ENCODE assay signal across 9 cellular contexts in genomic region chr1:38000233-38000528, GRCh38. TPM values are rescaled to one million over a fixed set of nuclear protein-coding genes. Genes with fewer than 3 reads are reported as not detected.
DNase-seq lines count a peak whose midpoint lies in the region; ATAC-seq and TF ChIP-seq lines count a peak whose summit lies in the region.
"Had no signal": no experiment of that assay in that cellular context is flagged by ENCODE, and none has a peak within 500 bp of the region (broad histone marks: within the 10 kb centered on the region; RNA-seq: fewer than 3 reads in every experiment).

No MANE protein-coding gene starts in this region.

- H3K4me3 ChIP-seq in HEK293 (ENCODE audit: low read depth, low read length), result no peak overlapping the region; the same call in 1 of the 2 replicates
- 0 out of 2 replicates have a peak overlapping the region, but pooled peaks have one; percentile 16 for H3K4me3 ChIP-seq in iPS-18c (ENCODE audit: insufficient read depth, low read depth, low read length)
- H3K4me3 ChIP-seq in skin epidermis, result no peak overlapping the region

- H3K4me1 Mint-ChIP-seq in activated naive CD8-positive, alpha-beta T cell treated with anti-CD3 and anti-CD28 coated beads for 36 hours, result peaks cover 44% of the 10 kb centered on the region

- H3K27ac Mint-ChIP-seq in activated naive CD8-positive, alpha-beta T cell treated with anti-CD3 and anti-CD28 coated beads for 36 hours, result peak overlapping the region; percentile 69

- no peak for DNase-seq in activated naive CD8-positive, alpha-beta T cell treated with anti-CD3 and anti-CD28 coated beads for 36 hours
- no peak for DNase-seq in COR-L47 (lab: John Stamatoyannopoulos, UW)
- no peak for DNase-seq in EL
- no peak for DNase-seq in stimulated activated naive CD4-positive, alpha-beta T cell treated with Interleukin-2 at 50 U/mL for 16 hours (lab: John Stamatoyannopoulos, UW)

- H3K36me3 Mint-ChIP-seq in activated naive CD8-positive, alpha-beta T cell treated with anti-CD3 and anti-CD28 coated beads for 36 hours, result peaks cover 28% of the 10 kb centered on the region

- peaks cover 21% of the 10 kb centered on the region for H3K4me1 ChIP-seq in HEK293 (ENCODE audit: control insufficient read depth, insufficient read depth, low read length)

- no peaks in the 10 kb centered on the region for H3K27me3 Mint-ChIP-seq in activated naive CD8-positive, alpha-beta T cell treated with anti-CD3 and anti-CD28 coated beads for 36 hours

- POLR2A ChIA-PET in HEK293 (lab: Yijun Ruan, JAX), result interaction anchor here (0.5 to 6.3 kb wide), 5 partner anchors 9 to 996 kb away, joined by 3 to 44 read pairs (median 3); partner anchors contain the start of genes MTF1, SF3A3 and UTP11

- no peak for TF ChIP-seq CTCF in HEK293 (tag by site-specific recombination; IDR thresholded peaks at IDR 0.05)

- H3K9me3 Mint-ChIP-seq in activated naive CD8-positive, alpha-beta T cell treated with anti-CD3 and anti-CD28 coated beads for 36 hours, result no peaks in the 10 kb centered on the region

- CTCF ChIA-PET in HEK293 (lab: Yijun Ruan, JAX), result interaction anchor here (0.6 to 2.2 kb wide), 4 partner anchors 9 to 835 kb away, joined by 3 to 21 read pairs (median 4); partner anchors contain the start of gene SF3A3

- H3K9me3 ChIP-seq in HEK293 (ENCODE audit: control insufficient read depth, insufficient read depth, low read depth, low read length) (no peaks in the 10 kb centered on the region), iPS-18c (ENCODE audit: control insufficient read depth, insufficient read depth, low read length) (peaks cover 2% of the 10 kb centered on the region)

- H3K27ac ChIP-seq in HEK293 (ENCODE audit: extremely low read depth, low read depth, low read length) (peak overlapping the region; percentile 40), skin epidermis (peak overlapping the region in 20 of 21 experiments; percentile 70 to 90 (median 84))

- peak overlapping the region; percentile 25 for H3K4me3 Mint-ChIP-seq in activated naive CD8-positive, alpha-beta T cell treated with anti-CD3 and anti-CD28 coated beads for 36 hours

- H3K36me3 ChIP-seq in HEK293 (ENCODE audit: control insufficient read depth in 2 of 2, insufficient read depth in 1 of 2, low read length in 2 of 2), result peaks cover 0 to 38% of the 10 kb centered on the region in 2 experiments; a peak in 1 of 3 replicates

- ATAC-seq in HG02798 (IDR thresholded peaks at IDR 0.05; ENCODE audit: poor library complexity, unreplicated experiment), result no peak

TF ChIP-seq in HEK293, 187 proteins besides CTCF, POLR2A, EP300 and RAD21:
- TF ChIP-seq, protein P1, sequence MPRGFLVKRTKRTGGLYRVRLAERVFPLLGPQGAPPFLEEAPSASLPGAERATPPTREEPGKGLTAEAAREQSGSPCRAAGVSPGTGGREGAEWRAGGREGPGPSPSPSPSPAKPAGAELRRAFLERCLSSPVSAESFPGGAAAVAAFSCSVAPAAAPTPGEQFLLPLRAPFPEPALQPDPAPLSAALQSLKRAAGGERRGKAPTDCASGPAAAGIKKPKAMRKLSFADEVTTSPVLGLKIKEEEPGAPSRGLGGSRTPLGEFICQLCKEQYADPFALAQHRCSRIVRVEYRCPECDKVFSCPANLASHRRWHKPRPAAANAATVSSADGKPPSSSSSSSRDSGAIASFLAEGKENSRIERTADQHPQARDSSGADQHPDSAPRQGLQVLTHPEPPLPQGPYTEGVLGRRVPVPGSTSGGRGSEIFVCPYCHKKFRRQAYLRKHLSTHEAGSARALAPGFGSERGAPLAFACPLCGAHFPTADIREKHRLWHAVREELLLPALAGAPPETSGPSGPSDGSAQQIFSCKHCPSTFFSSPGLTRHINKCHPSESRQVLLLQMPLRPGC (tag by site-specific recombination; IDR thresholded peaks at IDR 0.05), result no peak
- TF ChIP-seq HOXC10 (CRISPR knock-in tag; IDR thresholded peaks at IDR 0.05), result no peak
- no peak for TF ChIP-seq ZNF239 (tag by site-specific recombination; IDR thresholded peaks at IDR 0.05)
- no peak for TF ChIP-seq ZNF133 (tag by site-specific recombination; IDR thresholded peaks at IDR 0.05)
- TF ChIP-seq ZIC2 (tag by site-specific recombination; IDR thresholded peaks at IDR 0.05), result peak; percentile 37; the same call in 1 of the 2 replicates
- TF ChIP-seq ZNF624 (tag by site-specific recombination; IDR thresholded peaks at IDR 0.05), result no peak
- no peak for TF ChIP-seq SCRT2 (tag by site-specific recombination; IDR thresholded peaks at IDR 0.05)
- TF ChIP-seq, protein P2, sequence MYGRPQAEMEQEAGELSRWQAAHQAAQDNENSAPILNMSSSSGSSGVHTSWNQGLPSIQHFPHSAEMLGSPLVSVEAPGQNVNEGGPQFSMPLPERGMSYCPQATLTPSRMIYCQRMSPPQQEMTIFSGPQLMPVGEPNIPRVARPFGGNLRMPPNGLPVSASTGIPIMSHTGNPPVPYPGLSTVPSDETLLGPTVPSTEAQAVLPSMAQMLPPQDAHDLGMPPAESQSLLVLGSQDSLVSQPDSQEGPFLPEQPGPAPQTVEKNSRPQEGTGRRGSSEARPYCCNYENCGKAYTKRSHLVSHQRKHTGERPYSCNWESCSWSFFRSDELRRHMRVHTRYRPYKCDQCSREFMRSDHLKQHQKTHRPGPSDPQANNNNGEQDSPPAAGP (tag by site-specific recombination; IDR thresholded peaks at IDR 0.05), result no peak
- no peak for TF ChIP-seq ZNF707 (tag by site-specific recombination; IDR thresholded peaks at IDR 0.05)
- no peak for TF ChIP-seq ZNF292 (tag by site-specific recombination; IDR thresholded peaks at IDR 0.05; ENCODE audit: borderline replicate concordance, low read depth)
- 0 out of 2 replicates have a peak, but pooled peaks have one; percentile 11 for TF ChIP-seq ZNF366 (tag by site-specific recombination; conservative IDR thresholded peaks at IDR 0.05)
- TF ChIP-seq ZNF433 (tag by site-specific recombination; IDR thresholded peaks at IDR 0.05; ENCODE audit: low read depth), result no peak
- TF ChIP-seq ZNF302 (tag by site-specific recombination; IDR thresholded peaks at IDR 0.05; ENCODE audit: low read depth), result no peak
- no peak for TF ChIP-seq ZNF549 (tag by site-specific recombination; IDR thresholded peaks at IDR 0.05)
- TF ChIP-seq GLIS1 (tag by site-specific recombination; IDR thresholded peaks at IDR 0.05), result peak; percentile 72
- TF ChIP-seq AEBP2 (tag by site-specific recombination; IDR thresholded peaks at IDR 0.05; ENCODE audit: borderline replicate concordance), result no peak

RNA-seq across cellular contexts. Expression of gene FHL3, which starts 5.1 kb away (rescaled TPM):
- total RNA-seq in activated naive CD8-positive, alpha-beta T cell treated with anti-CD3 and anti-CD28 coated beads for 36 hours, result 10 to 100 TPM; 26.5 to 27.7 TPM

RNA-seq across cellular contexts. Expression of gene SF3A3, which starts 10.4 kb away (rescaled TPM):
- 100 to 1,000 TPM; 121 to 125 TPM for total RNA-seq in activated naive CD8-positive, alpha-beta T cell treated with anti-CD3 and anti-CD28 coated beads for 36 hours

RNA-seq across cellular contexts. Expression of gene UTP11, which starts 12.4 kb away (rescaled TPM):
- 10 to 100 TPM; 83.5 to 89.2 TPM for total RNA-seq in activated naive CD8-positive, alpha-beta T cell treated with anti-CD3 and anti-CD28 coated beads for 36 hours

RNA-seq across cellular contexts. Expression of gene POU3F1, which starts 46.4 kb away (rescaled TPM):
- total RNA-seq in activated naive CD8-positive, alpha-beta T cell treated with anti-CD3 and anti-CD28 coated beads for 36 hours, result under 1 TPM in 1 of 2 experiments, not detected in 1; 0.10 TPM
- total RNA-seq: NCI-H460 had no signal

RNA-seq across cellular contexts. Expression of gene INPP5B, which starts 53.3 kb away (rescaled TPM):
- 10 to 100 TPM; 26.6 to 27.7 TPM for total RNA-seq in activated naive CD8-positive, alpha-beta T cell treated with anti-CD3 and anti-CD28 coated beads for 36 hours
